Comparison of ENCODE assay signal across 8 cellular contexts in genomic region chr2:127885341-127885740, GRCh38. TPM values are rescaled to one million over a fixed set of nuclear protein-coding genes. Genes with fewer than 3 reads are reported as not detected.
DNase-seq lines count a peak whose midpoint lies in the region; ATAC-seq and TF ChIP-seq lines count a peak whose summit lies in the region.
"Not testable (repeated sequence)": the region's sequence is repeated elsewhere in the genome, so short reads cannot be mapped to it uniquely, and the experiment has no call there.

No MANE protein-coding gene starts in this region.

- H3K4me3 ChIP-seq in BJ (ENCODE audit: low read depth, low read length): peak overlapping the region; percentile 46
- peak overlapping the region; percentile 71 to 79 for H3K4me3 ChIP-seq in Panc1 (ENCODE audit: low read depth in 2 of 2, low read length in 2 of 2)
- H3K4me3 ChIP-seq in effector memory CD4-positive, alpha-beta T cell (ENCODE audit: insufficient read depth, low read depth, low read length, poor library complexity, severe bottlenecking): peak overlapping the region; percentile 62
- H3K4me3 ChIP-seq in lower leg skin (ENCODE audit: low read depth, poor library complexity, severe bottlenecking): peak overlapping the region; percentile 43

- not testable (repeated sequence) for DNase-seq in BJ (ENCODE audit: low read depth); Panc1 (ENCODE audit: low read depth, low spot score)
- DNase-seq in activated T-cell treated with anti-CD3 and anti-CD28 coated beads for 4 hours: peak; percentile 3
- peak; percentile 15 to 27 (median 17) for DNase-seq in effector memory CD4-positive, alpha-beta T cell
- peak in 1 of 2 donors; percentile 84 for DNase-seq in lower leg skin (ENCODE audit: low spot score in 2 of 2)
- peak; percentile 13 to 19 for DNase-seq in stimulated activated CD4-positive, alpha-beta T cell treated with anti-CD3 and anti-CD28 coated beads, Interleukin-1b, Interleukin-23, amount 100 ng/mL, for 4 hours (ENCODE audit: low read depth in 2 of 2)

- peaks cover 22% of the 10 kb centered on the region for H3K4me1 ChIP-seq in Panc1 (ENCODE audit: control insufficient read depth, insufficient read depth, low read length)
- peaks cover 14% of the 10 kb centered on the region for H3K4me1 ChIP-seq in effector memory CD4-positive, alpha-beta T cell (ENCODE audit: control insufficient read depth, insufficient read depth, low read length, poor library complexity, severe bottlenecking)

- H3K27ac ChIP-seq in Panc1 (ENCODE audit: low read length); effector memory CD4-positive, alpha-beta T cell (ENCODE audit: insufficient read depth, low read length, poor library complexity, severe bottlenecking): not testable (repeated sequence)

- not testable (repeated sequence) for H3K36me3 ChIP-seq in BJ (ENCODE audit: control insufficient read depth, insufficient read depth, low read length); effector memory CD4-positive, alpha-beta T cell (ENCODE audit: control insufficient read depth, insufficient read depth, low read length)
- H3K36me3 ChIP-seq in Panc1 (ENCODE audit: control insufficient read depth, insufficient read depth, low read length): peaks cover 23% of the 10 kb centered on the region

- TF ChIP-seq CTCF in BJ (IDR thresholded peaks at IDR 0.05; ENCODE audit: insufficient read depth, low read depth, low read length); Panc1 (IDR thresholded peaks at IDR 0.05); lower leg skin (IDR thresholded peaks at IDR 0.05): not testable (repeated sequence)

- CTCF ChIA-PET in BJ (lab: Yijun Ruan, JAX); Panc1 (lab: Charles Lee): not testable (repeated sequence)

- POLR2A ChIA-PET in BJ (lab: Charles Lee); Panc1 (lab: Charles Lee): not testable (repeated sequence)

- in situ Hi-C loops in Panc1 (cut with HindIII; ENCODE audit: low pct_unique_long_range_greater_than_20kb, low sequenced_read_pairs): not testable (repeated sequence)

- 0 to 1% methylated on average over 7 to 23 of the region's 48 CpGs for WGBS in lower leg skin, 2 donors

- ATAC-seq in GM21360 (IDR thresholded peaks at IDR 0.05; ENCODE audit: unreplicated experiment) (peak; percentile 6), HG03175 (IDR thresholded peaks at IDR 0.05; ENCODE audit: unreplicated experiment) (peak; percentile 20), Panc1 (peak; percentile 54)

- not testable (repeated sequence) for BruUV-seq in Panc1 (replicated peaks; lab: Mats Ljungman, UMichigan)

- H3K9me3 ChIP-seq in Panc1 (ENCODE audit: control insufficient read depth, insufficient read depth, low read depth, low read length); effector memory CD4-positive, alpha-beta T cell (ENCODE audit: control insufficient read depth, low read length): not testable (repeated sequence)

- TF ChIP-seq POLR2A in lower leg skin (IDR thresholded peaks at IDR 0.05): not testable (repeated sequence)

- not testable (repeated sequence) for H3K27me3 ChIP-seq in BJ (ENCODE audit: control insufficient read depth, insufficient read depth, low read length); Panc1 (ENCODE audit: control insufficient read depth, insufficient read depth, low read length); effector memory CD4-positive, alpha-beta T cell (replicated peaks; ENCODE audit: control insufficient read depth, insufficient read depth, low read length, poor library complexity, severe bottlenecking)

- intact Hi-C loops in Panc1 (cut with micrococcal nuclease; ENCODE audit: unreplicated experiment); lower leg skin (cut with DNase I; ENCODE audit: low total_unique reads): not testable (repeated sequence)

RNA-seq across cellular contexts. Expression of gene AMMECR1L, which starts 0.4 kb away (rescaled TPM):
- polyA plus RNA-seq in BJ (2011; rRNA removed): 15.1 TPM in 2 replicates
- polyA minus RNA-seq in BJ (2011; rRNA and poly(A)+ RNA removed): 16.6 and 16.8 TPM in 2 replicates
- total RNA-seq in Panc1 (2021; ENCODE audit: unreplicated experiment): 26.5 TPM
- polyA plus RNA-seq in Panc1 (2012; ENCODE audit: insufficient read length): 19.4 TPM
- total RNA-seq in lower leg skin: 10 to 100 TPM; 12.9 to 16.2 (median 13.6) TPM

RNA-seq across cellular contexts. Expression of gene POLR2D, which starts 27.4 kb away (rescaled TPM):
- 7.4 and 11.8 TPM in 2 replicates for polyA plus RNA-seq in BJ (2011; rRNA removed)
- polyA minus RNA-seq in BJ (2011; rRNA and poly(A)+ RNA removed): 6.8 and 8.4 TPM in 2 replicates
- total RNA-seq in Panc1 (2021; ENCODE audit: unreplicated experiment) (62.1 TPM), lower leg skin (10 to 100 TPM in 2 of 4 donors, 1 to 10 TPM in 2; 9.4 to 15.3 (median 10.7) TPM)
- 37.1 TPM for polyA plus RNA-seq in Panc1 (2012; ENCODE audit: insufficient read length)
